8 cellular contexts compared by ENCODE assay signal in genomic region chr17:27332052-27332403, GRCh38. TPM values are rescaled to one million over a fixed set of nuclear protein-coding genes. Genes with fewer than 3 reads are reported as not detected.
DNase-seq lines count a peak whose midpoint lies in the region; ATAC-seq and TF ChIP-seq lines count a peak whose summit lies in the region.

No MANE protein-coding gene starts in this region.

- no peaks in the 10 kb centered on the region for H4K20me1 ChIP-seq in OCI-LY1 (ENCODE audit: insufficient read depth, low read length)

- H3K4me3 ChIP-seq in OCI-LY1 (ENCODE audit: low read depth, low read length, poor library complexity, severe bottlenecking) (peak overlapping the region; percentile 62), ectodermal cell (ENCODE audit: insufficient read depth, low read depth, low read length) (no peak overlapping the region), neuronal stem cell (ENCODE audit: low read length in 2 of 2) (peak overlapping the region in 1 of 2 donors; percentile 56)

- H3K27me3 ChIP-seq in CD4-positive, alpha-beta T cell (ENCODE audit: control insufficient read depth, insufficient read depth, low read length): no peaks in the 10 kb centered on the region
- no peaks in the 10 kb centered on the region for H3K27me3 ChIP-seq in OCI-LY1 (ENCODE audit: insufficient read depth, low read length)
- H3K27me3 ChIP-seq in ectodermal cell (ENCODE audit: control insufficient read depth, insufficient read depth, low read length, poor library complexity, severe bottlenecking): no peaks in the 10 kb centered on the region
- no peaks in the 10 kb centered on the region for H3K27me3 ChIP-seq in neuronal stem cell (ENCODE audit: control insufficient read depth in 3 of 3, insufficient read depth in 3 of 3, low read depth in 1 of 3, low read length in 3 of 3)

- peak overlapping the region; percentile 6; the same call in 1 of the 2 replicates for H3K9ac ChIP-seq in OCI-LY1 (ENCODE audit: low read length)
- H3K9ac ChIP-seq in neuronal stem cell (ENCODE audit: low read depth, low read length, poor library complexity): no peak overlapping the region

- H3K9me3 ChIP-seq in CD4-positive, alpha-beta T cell (ENCODE audit: control insufficient read depth, low read length): no peaks in the 10 kb centered on the region
- H3K9me3 ChIP-seq in OCI-LY1 (ENCODE audit: low read length): no peaks in the 10 kb centered on the region
- no peaks in the 10 kb centered on the region for H3K9me3 ChIP-seq in ectodermal cell (ENCODE audit: control insufficient read depth, low read length)
- no peaks in the 10 kb centered on the region for H3K9me3 ChIP-seq in neuronal stem cell (replicated peaks in 1 of 2; ENCODE audit: control insufficient read depth in 2 of 2, insufficient read depth in 1 of 2, low read depth in 1 of 2, low read length in 2 of 2)

- H2AFZ ChIP-seq in OCI-LY1 (ENCODE audit: low read length) (no peak overlapping the region), neuronal stem cell (ENCODE audit: low read length) (peak overlapping the region; percentile 99)

- no peaks in the 10 kb centered on the region for H3K36me3 Mint-ChIP-seq in CD4-positive, alpha-beta T cell (ENCODE audit: low read depth)

- H2AK5ac ChIP-seq in neuronal stem cell (ENCODE audit: low read depth, low read length): peak overlapping the region; percentile 47

- ATAC-seq in CD4-positive, alpha-beta T cell (ENCODE audit: poor library complexity): no peak
- no peak for ATAC-seq in HG02610 (IDR thresholded peaks at IDR 0.05; ENCODE audit: unreplicated experiment)

- H2BK15ac ChIP-seq in neuronal stem cell (ENCODE audit: low read length): peak overlapping the region; percentile 5

- POLR2A ChIA-PET in CD4-positive, alpha-beta T cell (lab: Charles Lee): interaction anchor here (1.9 to 2.5 kb wide), 2 partner anchors 38 to 95 kb away, joined by 26 to 41 read pairs; partner anchors contain the start of gene WSB1

- no peaks in the 10 kb centered on the region for H3K79me2 ChIP-seq in OCI-LY1 (ENCODE audit: insufficient read depth, low read length)

- no peaks in the 10 kb centered on the region for H3K79me1 ChIP-seq in neuronal stem cell (ENCODE audit: low read depth, low read length)

- no peaks in the 10 kb centered on the region for H3F3A ChIP-seq in OCI-LY1 (ENCODE audit: insufficient read depth, low read length)

- intact Hi-C loops in CD4-positive, alpha-beta T cell (cut with DNase I, micrococcal nuclease): loop anchor here in 1 of 2 experiments (1.0 to 2.0 kb wide), 3 partner anchors 38 to 96 kb away; partner anchors contain the start of gene WSB1

- H3K4me3 Mint-ChIP-seq in CD4-positive, alpha-beta T cell: peak overlapping the region; percentile 85

- H3K9me3 Mint-ChIP-seq in CD4-positive, alpha-beta T cell: no peaks in the 10 kb centered on the region

- H3K23ac ChIP-seq in neuronal stem cell (ENCODE audit: low read depth, low read length, poor library complexity): no peak overlapping the region

- CTCF ChIA-PET in CD4-positive, alpha-beta T cell (lab: Charles Lee): interaction anchor here (1.8 to 4.4 kb wide), 5 partner anchors 17 to 95 kb away, joined by 5 to 75 read pairs (median 10); partner anchors contain the start of gene WSB1

- H3K4ac ChIP-seq in neuronal stem cell (ENCODE audit: low read length): no peak overlapping the region

- WGBS in ectodermal cell, 2 experiments: 73 to 85% methylated on average over 3 of the region's 3 CpGs
- WGBS in neuronal stem cell (ENCODE audit: extremely low coverage in 2 of 2, insufficient read length in 2 of 2, insufficient replicate concordance in 1 of 2), 2 donors: no CpG with 5 or more reads among the region's 3 CpGs

- H2BK5ac ChIP-seq in neuronal stem cell (ENCODE audit: low read length): no peak overlapping the region

- no peak overlapping the region for H2BK120ac ChIP-seq in neuronal stem cell (ENCODE audit: low read depth, low read length)

- peak overlapping the region; percentile 88 for H3K27ac Mint-ChIP-seq in CD4-positive, alpha-beta T cell

- peak overlapping the region; percentile 21 for H3K27ac ChIP-seq in CD4-positive, alpha-beta T cell (ENCODE audit: low read depth, low read length)
- H3K27ac ChIP-seq in OCI-LY1 (ENCODE audit: low read depth, low read length, poor library complexity, severe bottlenecking) (peak overlapping the region; percentile 83), ectodermal cell (ENCODE audit: insufficient read depth, low read depth, low read length, poor library complexity, severe bottlenecking) (peak overlapping the region; percentile 71), neuronal stem cell (replicated peaks; ENCODE audit: low read length) (no peak overlapping the region)

- no peak overlapping the region for H3K14ac ChIP-seq in neuronal stem cell (ENCODE audit: low read length)

- H4K91ac ChIP-seq in neuronal stem cell (ENCODE audit: low read depth, low read length, poor library complexity): no peak overlapping the region

- H2BK12ac ChIP-seq in neuronal stem cell (ENCODE audit: low read length): no peak overlapping the region

- TF ChIP-seq CTCF in CD4-positive, alpha-beta T cell (IDR thresholded peaks at IDR 0.05): no peak
- no peak for TF ChIP-seq CTCF in OCI-LY1 (IDR thresholded peaks at IDR 0.05; ENCODE audit: low read length)

- H3K4me1 ChIP-seq in OCI-LY1 (ENCODE audit: insufficient read depth, low read length, severe bottlenecking): peaks cover 44% of the 10 kb centered on the region
- no peaks in the 10 kb centered on the region for H3K4me1 ChIP-seq in ectodermal cell (ENCODE audit: control insufficient read depth, insufficient read depth, low read length)
- H3K4me1 ChIP-seq in neuronal stem cell (ENCODE audit: control insufficient read depth in 2 of 2, insufficient read depth in 1 of 2, low read depth in 1 of 2, low read length in 2 of 2): peaks cover 5 to 14% of the 10 kb centered on the region in 2 donors

- no peaks in the 10 kb centered on the region for H3K9me2 ChIP-seq in OCI-LY1 (ENCODE audit: low read depth, low read length)

- H3K36me3 ChIP-seq in OCI-LY1 (ENCODE audit: insufficient read depth, low read length) (no peaks in the 10 kb centered on the region), ectodermal cell (ENCODE audit: control insufficient read depth, insufficient read depth, low read length) (no peaks in the 10 kb centered on the region), neuronal stem cell (replicated peaks in 1 of 2; ENCODE audit: control insufficient read depth in 2 of 2, insufficient read depth in 2 of 2, low read length in 2 of 2) (no peaks in the 10 kb centered on the region)

- peaks cover 26% of the 10 kb centered on the region for H3K4me1 Mint-ChIP-seq in CD4-positive, alpha-beta T cell (ENCODE audit: low read depth)

- no peak for DNase-seq in CD4-positive, alpha-beta T cell
- DNase-seq in neuronal stem cell (ENCODE audit: low spot score) (no peak), NK-92 (lab: John Stamatoyannopoulos, UW; ENCODE audit: unreplicated experiment) (no peak), AG20443 (ENCODE audit: low spot score) (no peak), KG1 (lab: John Stamatoyannopoulos, UW) (no peak)

- H3K27me3 Mint-ChIP-seq in CD4-positive, alpha-beta T cell: no peaks in the 10 kb centered on the region

- H3K4me2 ChIP-seq in OCI-LY1 (ENCODE audit: low read length) (peak overlapping the region; percentile 80; the same call in 1 of the 2 replicates), neuronal stem cell (ENCODE audit: insufficient read depth, low read length, poor library complexity, severe bottlenecking) (peak overlapping the region; percentile 14)

- no peak overlapping the region for H4K8ac ChIP-seq in neuronal stem cell (ENCODE audit: low read depth, low read length)

- H3K18ac ChIP-seq in neuronal stem cell (ENCODE audit: low read length): peak overlapping the region; percentile 94

RNA-seq across cellular contexts. Expression of gene WSB1, which starts 38.1 kb away (rescaled TPM):
- 100 to 1,000 TPM in 1 of 2 experiments, 10 to 100 TPM in 1; 99.4 to 104 TPM for total RNA-seq in CD4-positive, alpha-beta T cell
- polyA plus RNA-seq in ectodermal cell (2013, experiment 1 of 4): 205 TPM
- 208 TPM for polyA plus RNA-seq in ectodermal cell (2013, experiment 2 of 4)
- 196 TPM for polyA plus RNA-seq in ectodermal cell (2013, experiment 3 of 4)
- 228 TPM for polyA plus RNA-seq in ectodermal cell (2013, experiment 4 of 4)
- 142 TPM for polyA plus RNA-seq in neuronal stem cell (2013, experiment 1 of 2)
- 142 TPM for polyA plus RNA-seq in neuronal stem cell (2013, experiment 2 of 2)
